In genomic region chr3:120276767-120277166, GRCh38 we compare ENCODE assay signal across 34 cellular contexts. TPM values are rescaled to one million over a fixed set of nuclear protein-coding genes. Genes with fewer than 3 reads are reported as not detected.
"Had no signal": no experiment of that assay in that cellular context is flagged by ENCODE, and none has a peak within 500 bp of the region (broad histone marks: within the 10 kb centered on the region; RNA-seq: fewer than 3 reads in every experiment).

No MANE protein-coding gene starts in this region.

- H3K4me1 Mint-ChIP-seq: activated B cell treated with CpG ODN at 0.5 μM for 24 hours; activated CD4-positive, alpha-beta T cell treated with anti-CD3 and anti-CD28 coated beads for 36 hours; activated CD4-positive, alpha-beta T cell treated with anti-CD3 and anti-CD28 coated beads, Interleukin-2, amount 10 ng/mL, durations not matched to agents 24 days and 14 days; activated CD8-positive, alpha-beta memory T cell treated with anti-CD3 and anti-CD28 coated beads, Interleukin-2, amount 10 ng/mL, durations not matched to agents 7 days and 5 days; activated naive CD4-positive, alpha-beta T cell treated with anti-CD3 and anti-CD28 coated beads, Interleukin-2, amount 10 ng/mL, durations not matched to agents 7 days and 5 days; activated naive CD8-positive, alpha-beta T cell treated with anti-CD3 and anti-CD28 coated beads, Interleukin-2, amount 10 ng/mL, durations not matched to agents 7 days and 5 days; central memory CD8-positive, alpha-beta T cell; T-helper 17 cell had no signal

- H3K9me3 ChIP-seq: ascending aorta, gastrocnemius medialis, heart left ventricle had no signal

- H3K4me3 Mint-ChIP-seq: activated B cell treated with CpG ODN at 0.5 μM for 24 hours; activated CD4-positive, alpha-beta memory T cell treated with anti-CD3 and anti-CD28 coated beads for 36 hours; activated CD4-positive, alpha-beta T cell treated with anti-CD3 and anti-CD28 coated beads for 36 hours; activated CD4-positive, alpha-beta T cell treated with anti-CD3 and anti-CD28 coated beads, Interleukin-2, amount 10 ng/mL, durations not matched to agents 24 days and 14 days; activated CD8-positive, alpha-beta memory T cell treated with anti-CD3 and anti-CD28 coated beads, Interleukin-2, amount 10 ng/mL, durations not matched to agents 7 days and 5 days; activated CD8-positive, alpha-beta T cell treated with anti-CD3 and anti-CD28 coated beads, Interleukin-2, amount 10 ng/mL, durations not matched to agents 7 days and 5 days; activated naive CD4-positive, alpha-beta T cell treated with anti-CD3 and anti-CD28 coated beads, Interleukin-2, amount 10 ng/mL, durations not matched to agents 7 days and 5 days; activated naive CD8-positive, alpha-beta T cell treated with anti-CD3 and anti-CD28 coated beads, Interleukin-2, amount 10 ng/mL, durations not matched to agents 7 days and 5 days; activated T-helper 1 cell treated with anti-CD3 and anti-CD28 coated beads, Interleukin-12 subunit alpha, Interleukin-12 subunit beta, Interleukin-2, Interleukin-4 antibody, amounts not matched to agents 30 ng/mL and 10 ng/mL and 1 ng/mL, durations not matched to agents 14 hours and 24 hours and 36 hours; central memory CD8-positive, alpha-beta T cell; dendritic cell treated with granulocyte-macrophage colony-stimulating factor and Interleukin-4, amounts not matched to agents 40 ng/mL and 50 ng/mL, for 4 days; endodermal cell; T-helper 17 cell; T-helper 2 cell treated with Interferon-gamma antibody and Interleukin-4, amounts not matched to agents 5 μg/mL and 100 μg/mL, for 36 hours had no signal

- H3K36me3 Mint-ChIP-seq: activated CD4-positive, alpha-beta memory T cell treated with anti-CD3 and anti-CD28 coated beads for 36 hours; activated CD8-positive, alpha-beta memory T cell treated with anti-CD3 and anti-CD28 coated beads, Interleukin-2, amount 10 ng/mL, durations not matched to agents 7 days and 5 days; activated naive CD4-positive, alpha-beta T cell treated with anti-CD3 and anti-CD28 coated beads, Interleukin-2, amount 10 ng/mL, durations not matched to agents 7 days and 5 days; activated naive CD4-positive, alpha-beta T cell treated with anti-CD3 and anti-CD28 coated beads, Interleukin-2, amount 50 U/mL, for 72 hours; activated naive CD8-positive, alpha-beta T cell treated with anti-CD3 and anti-CD28 coated beads, Interleukin-2, amount 10 ng/mL, durations not matched to agents 7 days and 5 days had no signal

- H3K4me3 ChIP-seq: ascending aorta, coronary artery, dorsolateral prefrontal cortex, gastrocnemius medialis, heart left ventricle had no signal

- H3K27ac ChIP-seq: ascending aorta, brain microvascular endothelial cell, coronary artery, dorsolateral prefrontal cortex, foreskin keratinocyte, gastrocnemius medialis, heart left ventricle, WERI-Rb-1 had no signal

- H3K9me3 Mint-ChIP-seq: activated B cell treated with CpG ODN at 0.5 μM for 24 hours; activated CD4-positive, alpha-beta memory T cell treated with anti-CD3 and anti-CD28 coated beads for 36 hours; activated CD4-positive, alpha-beta T cell treated with anti-CD3 and anti-CD28 coated beads, Interleukin-2, amount 10 ng/mL, durations not matched to agents 24 days and 14 days; activated naive CD4-positive, alpha-beta T cell treated with anti-CD3 and anti-CD28 coated beads, Interleukin-2, amount 10 ng/mL, durations not matched to agents 7 days and 5 days; activated naive CD4-positive, alpha-beta T cell treated with anti-CD3 and anti-CD28 coated beads, Interleukin-2, amount 50 U/mL, for 72 hours; activated naive CD8-positive, alpha-beta T cell treated with anti-CD3 and anti-CD28 coated beads, Interleukin-2, amount 10 ng/mL, durations not matched to agents 7 days and 5 days; activated T-helper 1 cell treated with anti-CD3 and anti-CD28 coated beads, Interleukin-12 subunit alpha, Interleukin-12 subunit beta, Interleukin-2, Interleukin-4 antibody, amounts not matched to agents 30 ng/mL and 10 ng/mL and 1 ng/mL, durations not matched to agents 14 hours and 24 hours and 36 hours; central memory CD8-positive, alpha-beta T cell; dendritic cell treated with granulocyte-macrophage colony-stimulating factor and Interleukin-4, amounts not matched to agents 40 ng/mL and 50 ng/mL, for 4 days; endodermal cell; T-helper 2 cell treated with Interferon-gamma antibody and Interleukin-4, amounts not matched to agents 5 μg/mL and 100 μg/mL, for 36 hours had no signal

- ATAC-seq: activated CD4-positive, alpha-beta T cell treated with anti-CD3 and anti-CD28 coated beads for 36 hours; activated CD8-positive, alpha-beta memory T cell treated with anti-CD3 and anti-CD28 coated beads, Interleukin-2, amount 10 ng/mL, durations not matched to agents 7 days and 5 days; activated CD8-positive, alpha-beta T cell treated with anti-CD3 and anti-CD28 coated beads, Interleukin-2, amount 10 ng/mL, durations not matched to agents 7 days and 5 days; activated naive CD4-positive, alpha-beta T cell treated with anti-CD3 and anti-CD28 coated beads, Interleukin-2, amount 50 U/mL, for 72 hours; esophagus mucosa; foreskin keratinocyte; gastrocnemius medialis; heart left ventricle; T-helper 17 cell had no signal

- H3K27ac Mint-ChIP-seq: activated B cell treated with CpG ODN at 0.5 μM for 24 hours; activated CD4-positive, alpha-beta memory T cell treated with anti-CD3 and anti-CD28 coated beads for 36 hours; activated CD4-positive, alpha-beta T cell treated with anti-CD3 and anti-CD28 coated beads for 36 hours; activated CD4-positive, alpha-beta T cell treated with anti-CD3 and anti-CD28 coated beads, Interleukin-2, amount 10 ng/mL, durations not matched to agents 24 days and 14 days; activated CD8-positive, alpha-beta memory T cell treated with anti-CD3 and anti-CD28 coated beads, Interleukin-2, amount 10 ng/mL, durations not matched to agents 7 days and 5 days; activated CD8-positive, alpha-beta T cell treated with anti-CD3 and anti-CD28 coated beads, Interleukin-2, amount 10 ng/mL, durations not matched to agents 7 days and 5 days; activated naive CD4-positive, alpha-beta T cell treated with anti-CD3 and anti-CD28 coated beads, Interleukin-2, amount 10 ng/mL, durations not matched to agents 7 days and 5 days; activated naive CD4-positive, alpha-beta T cell treated with anti-CD3 and anti-CD28 coated beads, Interleukin-2, amount 50 U/mL, for 72 hours; activated naive CD8-positive, alpha-beta T cell treated with anti-CD3 and anti-CD28 coated beads, Interleukin-2, amount 10 ng/mL, durations not matched to agents 7 days and 5 days; activated T-helper 1 cell treated with anti-CD3 and anti-CD28 coated beads, Interleukin-12 subunit alpha, Interleukin-12 subunit beta, Interleukin-2, Interleukin-4 antibody, amounts not matched to agents 30 ng/mL and 10 ng/mL and 1 ng/mL, durations not matched to agents 14 hours and 24 hours and 36 hours; dendritic cell treated with granulocyte-macrophage colony-stimulating factor and Interleukin-4, amounts not matched to agents 40 ng/mL and 50 ng/mL, for 4 days; endodermal cell; T-helper 17 cell; T-helper 2 cell treated with Interferon-gamma antibody and Interleukin-4, amounts not matched to agents 5 μg/mL and 100 μg/mL, for 36 hours had no signal

- H3K4me1 ChIP-seq: ascending aorta, foreskin keratinocyte had no signal

- H3K27me3 ChIP-seq: ascending aorta, brain microvascular endothelial cell, dorsolateral prefrontal cortex had no signal

- H3K36me3 ChIP-seq: ascending aorta, brain microvascular endothelial cell, gastrocnemius medialis, heart left ventricle, WERI-Rb-1 had no signal

- DNase-seq: activated B cell treated with CpG ODN at 0.5 μM for 24 hours; activated CD4-positive, alpha-beta memory T cell treated with anti-CD3 and anti-CD28 coated beads for 36 hours; activated CD4-positive, alpha-beta T cell treated with anti-CD3 and anti-CD28 coated beads for 36 hours; activated CD4-positive, alpha-beta T cell treated with anti-CD3 and anti-CD28 coated beads, Interleukin-2, amount 10 ng/mL, durations not matched to agents 24 days and 14 days; activated CD4-positive, CD25-positive, alpha-beta regulatory T cell treated with anti-CD3 and anti-CD28 coated beads, Interleukin-2, amount 50 U/mL, for 72 hours; activated CD8-positive, alpha-beta memory T cell treated with anti-CD3 and anti-CD28 coated beads, Interleukin-2, amount 10 ng/mL, durations not matched to agents 7 days and 5 days; activated CD8-positive, alpha-beta memory T cell treated with anti-CD3 and anti-CD28 coated beads, Interleukin-2, amount 50 U/mL, for 4 hours; activated CD8-positive, alpha-beta T cell treated with anti-CD3 and anti-CD28 coated beads, Interleukin-2, amount 10 ng/mL, durations not matched to agents 7 days and 5 days; activated gamma-delta T cell; activated naive CD4-positive, alpha-beta T cell; activated naive CD4-positive, alpha-beta T cell treated with anti-CD3 and anti-CD28 coated beads, Interleukin-2, amount 10 ng/mL, durations not matched to agents 7 days and 5 days; activated naive CD8-positive, alpha-beta T cell treated with anti-CD3 and anti-CD28 coated beads, Interleukin-2, amount 10 ng/mL, durations not matched to agents 7 days and 5 days; activated T-cell treated with anti-CD3 and anti-CD28 coated beads, Interleukin-2, amount 50 U/mL, for 1 hour; activated T-cell treated with anti-CD3 and anti-CD28 coated beads, Interleukin-2, amount 50 U/mL, for 48 hours; brain microvascular endothelial cell; dorsolateral prefrontal cortex; effector memory CD4-positive, alpha-beta T cell; endodermal cell; foreskin keratinocyte; gastrocnemius medialis; glutamatergic neuron; heart left ventricle; T-helper 1 cell; T-helper 17 cell; T1000; WERI-Rb-1 had no signal

RNA-seq across cellular contexts. Expression of gene GPR156, which starts 8.3 kb away (rescaled TPM):
- total RNA-seq: activated CD4-positive, alpha-beta memory T cell treated with anti-CD3 and anti-CD28 coated beads for 36 hours; activated CD4-positive, alpha-beta T cell treated with anti-CD3 and anti-CD28 coated beads, Interleukin-2, amount 10 ng/mL, durations not matched to agents 24 days and 14 days; activated CD8-positive, alpha-beta memory T cell treated with anti-CD3 and anti-CD28 coated beads, Interleukin-2, amount 10 ng/mL, durations not matched to agents 7 days and 5 days; activated CD8-positive, alpha-beta T cell treated with anti-CD3 and anti-CD28 coated beads, Interleukin-2, amount 10 ng/mL, durations not matched to agents 7 days and 5 days; activated naive CD4-positive, alpha-beta T cell treated with anti-CD3 and anti-CD28 coated beads, Interleukin-2, amount 50 U/mL, for 72 hours; activated naive CD8-positive, alpha-beta T cell treated with anti-CD3 and anti-CD28 coated beads, Interleukin-2, amount 10 ng/mL, durations not matched to agents 7 days and 5 days; ascending aorta had no signal
